Comparison of ENCODE assay signal across 27 cellular contexts in genomic region chr9:15584383-15584782, GRCh38.
"Had no signal": no experiment of that assay in that cellular context is flagged by ENCODE, and none has a peak within 500 bp of the region (broad histone marks: within the 10 kb centered on the region; RNA-seq: fewer than 3 reads in every experiment).

No MANE protein-coding gene starts in this region.

- H3K27ac ChIP-seq: left lung, lower lobe of right lung, neural progenitor cell, ovary, right atrium auricular region, right lobe of liver, stomach, testis, tibial nerve, upper lobe of left lung, vagina had no signal

- ATAC-seq: left colon; left lung; lower lobe of right lung; naive thymus-derived CD8-positive, alpha-beta T cell; right lobe of liver; stimulated activated naive B cell treated with anti-CD40 and anti-IgM and Interleukin-4, amounts not matched to agents 10 μg/mL and 1 μg/mL and 100 μg/mL, for 72 hours; stimulated activated naive CD8-positive, alpha-beta T cell treated with anti-CD3 and anti-CD28 coated beads, Interleukin-15, Interleukin-2, amounts not matched to agents 100 U/mL and 50 U/mL, for 24 hours had no signal

- DNase-seq: hypothalamus; immature natural killer cell; kidney; left colon; left lung; lower lobe of right lung; mammary epithelial cell; mesenchymal stem cell; naive thymus-derived CD8-positive, alpha-beta T cell; ovary; right lobe of liver; stimulated activated CD4-positive, alpha-beta T cell treated with anti-CD3 and anti-CD28 coated beads, Interleukin-1b, Interleukin-23, amount 100 ng/mL, for 48 hours; stimulated activated CD4-positive, alpha-beta T cell treated with anti-CD3 and anti-CD28 coated beads, Interleukin-2, amount 100 ng/mL, for 48 hours; stimulated activated CD4-positive, alpha-beta T cell treated with anti-CD3 and anti-CD28 coated beads, Interleukin-4, amount 100 ng/mL, for 4 hours; stimulated activated CD8-positive, alpha-beta memory T cell treated with anti-CD3 and anti-CD28 coated beads, Interleukin-4, amount 100 ng/mL, for 48 hours; stimulated activated naive B cell treated with anti-CD40 and anti-IgM and Interleukin-4, amounts not matched to agents 10 μg/mL and 1 μg/mL and 100 μg/mL, for 72 hours; stimulated activated naive CD8-positive, alpha-beta T cell treated with anti-CD3 and anti-CD28 coated beads, Interleukin-15, Interleukin-2, amounts not matched to agents 100 U/mL and 50 U/mL, for 24 hours; stomach; testis had no signal

- H3K4me2 ChIP-seq: neural progenitor cell, smooth muscle cell had no signal

- H3K4me1 ChIP-seq: left lung, lower lobe of right lung, neural progenitor cell, right atrium auricular region, right lobe of liver, stomach, testis, tibial nerve, upper lobe of left lung, vagina had no signal

- H3K27me3 Mint-ChIP-seq: naive thymus-derived CD8-positive, alpha-beta T cell; progenitor cell of endocrine pancreas; stimulated activated naive B cell treated with anti-CD40 and anti-IgM and Interleukin-4, amounts not matched to agents 10 μg/mL and 1 μg/mL and 100 μg/mL, for 72 hours had no signal

- H3K36me3 ChIP-seq: left lung, lower lobe of right lung, neural progenitor cell, ovary, right atrium auricular region, right lobe of liver, stomach, upper lobe of left lung, vagina had no signal

- H3K9me3 ChIP-seq: left lung, lower lobe of right lung, ovary, right atrium auricular region, right lobe of liver, stomach, testis, tibial nerve, upper lobe of left lung, vagina had no signal

- H3K4me3 Mint-ChIP-seq: immature natural killer cell; naive thymus-derived CD8-positive, alpha-beta T cell; nephron; neural progenitor cell; stimulated activated naive B cell treated with anti-CD40 and anti-IgM and Interleukin-4, amounts not matched to agents 10 μg/mL and 1 μg/mL and 100 μg/mL, for 72 hours had no signal

- H3K4me1 Mint-ChIP-seq: immature natural killer cell, nephron, neural progenitor cell had no signal

- H3K27ac Mint-ChIP-seq: immature natural killer cell; naive thymus-derived CD8-positive, alpha-beta T cell; nephron; neural progenitor cell; progenitor cell of endocrine pancreas; stimulated activated naive B cell treated with anti-CD40 and anti-IgM and Interleukin-4, amounts not matched to agents 10 μg/mL and 1 μg/mL and 100 μg/mL, for 72 hours had no signal

- H3K4me3 ChIP-seq: left lung, lower lobe of right lung, neural progenitor cell, ovary, right atrium auricular region, right lobe of liver, smooth muscle cell, stomach, testis, tibial nerve, upper lobe of left lung, vagina had no signal

- H3K27me3 ChIP-seq: left lung, neural progenitor cell, ovary, right atrium auricular region, right lobe of liver, stomach, testis, tibial nerve, upper lobe of left lung, vagina had no signal

- H2AFZ ChIP-seq: neural progenitor cell had no signal
